Comparison of ENCODE assay signal across 9 cellular contexts in genomic region chr3:58116985-58117384, GRCh38.
DNase-seq lines count a peak whose midpoint lies in the region; ATAC-seq and TF ChIP-seq lines count a peak whose summit lies in the region.
"Had no signal": no experiment of that assay in that cellular context is flagged by ENCODE, and none has a peak within 500 bp of the region (broad histone marks: within the 10 kb centered on the region; RNA-seq: fewer than 3 reads in every experiment).

No MANE protein-coding gene starts in this region.

- ATAC-seq in GM21723 (IDR thresholded peaks at IDR 0.05; ENCODE audit: unreplicated experiment) (peak; percentile 9), GM18502 (IDR thresholded peaks at IDR 0.05; ENCODE audit: poor library complexity, unreplicated experiment) (no peak)

- peak overlapping the region; percentile 31 for H3K27ac ChIP-seq in AG04450 (ENCODE audit: low read depth, low read length)
- peak overlapping the region; percentile 41 to 50 for H3K27ac ChIP-seq in breast epithelium
- H3K27ac ChIP-seq: SK-N-MC had no signal

- H3K4me3 Mint-ChIP-seq in nephron, result no peak overlapping the region

- peaks cover 24% of the 10 kb centered on the region for H3K4me1 Mint-ChIP-seq in nephron

- no peaks in the 10 kb centered on the region for H3K9me3 Mint-ChIP-seq in nephron

- H3K36me3 Mint-ChIP-seq in nephron (ENCODE audit: low read depth), result peaks cover 83% of the 10 kb centered on the region

- H3K27me3 Mint-ChIP-seq in nephron (ENCODE audit: low read depth), result no peaks in the 10 kb centered on the region

- H3K4me1 ChIP-seq in breast epithelium, result no peaks in the 10 kb centered on the region

- no peaks in the 10 kb centered on the region for H3K36me3 ChIP-seq in breast epithelium

- no peak overlapping the region for H3K4me3 ChIP-seq in AG04450 (ENCODE audit: low read depth, low read length)
- H3K4me3 ChIP-seq in breast epithelium, result no peak overlapping the region
- H3K4me3 ChIP-seq: SK-N-MC had no signal

- H3K27me3 ChIP-seq in AG04450 (ENCODE audit: control insufficient read depth, insufficient read depth, low read length) (no peaks in the 10 kb centered on the region), breast epithelium (no peaks in the 10 kb centered on the region)

- peak overlapping the region; percentile 17 to 90 (median 46) for H3K27ac Mint-ChIP-seq in nephron

- H3K9me3 ChIP-seq in AG04450 (ENCODE audit: control insufficient read depth, insufficient read depth, low read length) (no peaks in the 10 kb centered on the region), breast epithelium (no peaks in the 10 kb centered on the region)

- CTCF ChIA-PET in AG04450 (lab: Charles Lee), result interaction anchor here (1.1 to 1.9 kb wide), 3 partner anchors 61 to 154 kb away, joined by 3 to 5 read pairs (median 4); no protein-coding TSS in a partner anchor

- intact Hi-C loops in breast epithelium (cut with DNase I; ENCODE audit: low total_unique reads), result loop anchor here (10.0 kb wide), 1 partner anchor 172 kb away; no protein-coding TSS in a partner anchor

- POLR2A ChIA-PET in AG04450 (lab: Yijun Ruan, JAX), result interaction anchor here (0.6 to 0.7 kb wide), 2 partner anchors 249 to 885 kb away, joined by 3 read pairs; no protein-coding TSS in a partner anchor

- no peak for TF ChIP-seq POLR2A in breast epithelium (IDR thresholded peaks at IDR 0.05)

- no peak for TF ChIP-seq CTCF in AG04450 (IDR thresholded peaks at IDR 0.05; ENCODE audit: low read depth, low read length)
- no peak for TF ChIP-seq CTCF in breast epithelium (IDR thresholded peaks at IDR 0.05)
- no peak for TF ChIP-seq CTCF in nephron (IDR thresholded peaks at IDR 0.05; ENCODE audit: unreplicated experiment in 3 of 3)

- DNase-seq in AG04450 (ENCODE audit: low read depth, low spot score) (no peak), breast epithelium (ENCODE audit: low spot score in 2 of 2) (no peak), HuH-7 (ENCODE audit: low spot score) (no peak), SKM-1 (lab: John Stamatoyannopoulos, UW; ENCODE audit: unreplicated experiment) (no peak)
- no peak for DNase-seq in activated naive CD4-positive, alpha-beta T cell treated with anti-CD3 and anti-CD28 coated beads, Interleukin-2, amount 50 U/mL, for 16 hours
